ENCODE assay signal across 8 cellular contexts in genomic region chr15:99719096-99719541, GRCh38. TPM values are rescaled to one million over a fixed set of nuclear protein-coding genes. Genes with fewer than 3 reads are reported as not detected.
DNase-seq lines count a peak whose midpoint lies in the region; ATAC-seq and TF ChIP-seq lines count a peak whose summit lies in the region.

No MANE protein-coding gene starts in this region.

- in situ Hi-C loops in astrocyte of the cerebellum (cut with HindIII; ENCODE audit: low sequenced_read_pairs), result loop anchor here (25.0 kb wide), 1 partner anchor 432 kb away; no protein-coding TSS in a partner anchor

- intact Hi-C loops in ovary (cut with DNase I), result no loop called here
- intact Hi-C loops in activated CD4-positive, alpha-beta memory T cell treated with anti-CD3 and anti-CD28 coated beads for 36 hours (cut with micrococcal nuclease), result loop anchor here (1.0 kb wide), 1 partner anchor 12 kb away; no protein-coding TSS in a partner anchor

- H3K4me1 ChIP-seq in ovary (ENCODE audit: insufficient read depth), result no peaks in the 10 kb centered on the region

- H3K4me1 Mint-ChIP-seq in activated CD4-positive, alpha-beta memory T cell treated with anti-CD3 and anti-CD28 coated beads for 36 hours (ENCODE audit: low read depth), result peaks cover 40% of the 10 kb centered on the region

- no peaks in the 10 kb centered on the region for H3K27me3 Mint-ChIP-seq in activated CD4-positive, alpha-beta memory T cell treated with anti-CD3 and anti-CD28 coated beads for 36 hours

- CTCF ChIA-PET in activated CD4-positive, alpha-beta memory T cell treated with anti-CD3 and anti-CD28 coated beads for 36 hours (lab: Charles Lee), result interaction anchor here (0.6 to 6.8 kb wide), 3 partner anchors 15 to 403 kb away, joined by 4 to 44 read pairs (median 5); no protein-coding TSS in a partner anchor

- no peak for TF ChIP-seq EP300 in ovary (IDR thresholded peaks at IDR 0.05)

- no peak for TF ChIP-seq POLR2A in ovary (IDR thresholded peaks at IDR 0.05)

- H3K36me3 Mint-ChIP-seq in activated CD4-positive, alpha-beta memory T cell treated with anti-CD3 and anti-CD28 coated beads for 36 hours, result peaks cover 3% of the 10 kb centered on the region

- POLR2A ChIA-PET in activated CD4-positive, alpha-beta memory T cell treated with anti-CD3 and anti-CD28 coated beads for 36 hours (lab: Charles Lee), result interaction anchor here (2.0 kb wide), 1 partner anchor 14 kb away, joined by 11 read pairs; the partner anchor contains the start of gene LYSMD4

- H3K4me3 Mint-ChIP-seq in activated CD4-positive, alpha-beta memory T cell treated with anti-CD3 and anti-CD28 coated beads for 36 hours, result no peak overlapping the region

- no peaks in the 10 kb centered on the region for H3K36me3 ChIP-seq in ovary

- DNase-seq in Daoy (ENCODE audit: low read depth) (peak; percentile 34), astrocyte of the cerebellum (ENCODE audit: low read depth) (peak; percentile 90), UCSD-AML1 (lab: John Stamatoyannopoulos, UW; ENCODE audit: unreplicated experiment) (no peak), ovary (no peak)
- DNase-seq in activated T-cell treated with anti-CD3 and anti-CD28 coated beads, Interleukin-2, amount 50 U/mL, for 1 hour, result no peak
- DNase-seq in activated CD4-positive, alpha-beta memory T cell treated with anti-CD3 and anti-CD28 coated beads for 36 hours, result no peak

- TF ChIP-seq CTCF in astrocyte of the cerebellum (IDR thresholded peaks at IDR 0.05; ENCODE audit: low read depth, low read length, missing control alignments) (no peak), ovary (IDR thresholded peaks at IDR 0.05) (no peak)

- H3K9me3 ChIP-seq in ovary, result no peaks in the 10 kb centered on the region

- no peak overlapping the region for H3K27ac ChIP-seq in ovary

- H3K27ac Mint-ChIP-seq in activated CD4-positive, alpha-beta memory T cell treated with anti-CD3 and anti-CD28 coated beads for 36 hours, result no peak overlapping the region

- WGBS in ovary, 3 donors, result 84% methylated on average over 5 of the region's 5 CpGs

- H3K27me3 ChIP-seq in ovary, result no peaks in the 10 kb centered on the region

- ATAC-seq in GM19467 (IDR thresholded peaks at IDR 0.05; ENCODE audit: unreplicated experiment) (peak; percentile 79), HG03432 (IDR thresholded peaks at IDR 0.05; ENCODE audit: unreplicated experiment) (peak; percentile 77)

- no peaks in the 10 kb centered on the region for H3K9me3 Mint-ChIP-seq in activated CD4-positive, alpha-beta memory T cell treated with anti-CD3 and anti-CD28 coated beads for 36 hours

- no peak overlapping the region for H3K4me3 ChIP-seq in astrocyte of the cerebellum (ENCODE audit: low read depth, low read length)
- H3K4me3 ChIP-seq in ovary, result no peak overlapping the region

RNA-seq across cellular contexts. Expression of gene LYSMD4, which starts 14.1 kb away (rescaled TPM):
- 2.5 and 3.6 TPM in 2 replicates for total RNA-seq in Daoy (2014; rRNA removed; shearing (Covaris generic))
- total RNA-seq in ovary, result 10 to 100 TPM in 5 of 7 donors, 1 to 10 TPM in 2; 6.2 to 12.9 (median 10.3) TPM
- polyA plus RNA-seq in ovary, result 1 to 10 TPM; 4.9 to 9.0 TPM
- total RNA-seq in activated CD4-positive, alpha-beta memory T cell treated with anti-CD3 and anti-CD28 coated beads for 36 hours, result 1 to 10 TPM; 5.2 to 7.6 TPM

Comparison
In these comparisons a context has a peak if more than half of its experiments do, and no peak if none do; other contexts are left out.
1. DNase-seq: peak in Daoy (single experiment) and astrocyte of the cerebellum (single experiment); none in UCSD-AML1 (single experiment), ovary (0 of 5), activated T-cell treated with anti-CD3 and anti-CD28 coated beads, Interleukin-2, amount 50 U/mL, for 1 hour (single experiment) and activated CD4-positive, alpha-beta memory T cell treated with anti-CD3 and anti-CD28 coated beads for 36 hours (single experiment).